ENCODE assay signal across 8 cellular contexts in genomic region chr6:157461000-157461915, GRCh38.
DNase-seq lines count a peak whose midpoint lies in the region; ATAC-seq, FAIRE-seq and TF ChIP-seq lines count a peak whose summit lies in the region.

No MANE protein-coding gene starts in this region.

- TF ChIP-seq POLR2A in GM12892 (IDR thresholded peaks at IDR 0.05; ENCODE audit: low read depth, low read length): no peak

- TF ChIP-seq CTCF in AG10803 (conservative IDR thresholded peaks at IDR 0.05; ENCODE audit: low read length) (no peak), fibroblast of pulmonary artery (IDR thresholded peaks at IDR 0.05; ENCODE audit: low read length, missing control alignments) (no peak), tibial artery (IDR thresholded peaks at IDR 0.05) (no peak)

- peak; percentile 63 for ATAC-seq in HG02840 (IDR thresholded peaks at IDR 0.05; ENCODE audit: low FRiP score, unreplicated experiment)

- no peaks in the 10 kb centered on the region for H3K9me3 ChIP-seq in tibial artery

- intact Hi-C loops in tibial artery (cut with DNase I; ENCODE audit: low total_unique reads): no loop called here

- FAIRE-seq in GM12892 (lab: Jason Lieb, UNC): peak; percentile 84
- FAIRE-seq in RCC 7860 (lab: Jason Lieb, UNC): no peak

- H3K4me3 ChIP-seq in AG10803 (ENCODE audit: low read length): no peak overlapping the region
- H3K4me3 ChIP-seq in fibroblast of pulmonary artery (replicated peaks; ENCODE audit: low read depth, low read length): no peak overlapping the region
- H3K4me3 ChIP-seq in tibial artery: no peak overlapping the region

- H3K4me1 ChIP-seq in tibial artery: peaks cover 0 to 8% (median 0%) of the 10 kb centered on the region in 4 donors

- H3K27me3 ChIP-seq in tibial artery: no peaks in the 10 kb centered on the region

- H3K27ac ChIP-seq in tibial artery (no peak overlapping the region), caudate nucleus (ENCODE audit: low read depth, low read length) (no peak overlapping the region)

- DNase-seq in AG10803 (ENCODE audit: low read depth): peak; percentile 10
- no peak for DNase-seq in GM12892 (ENCODE audit: insufficient read length)
- peak; percentile 25 for DNase-seq in RCC 7860 (ENCODE audit: low spot score)
- peak; percentile 39 for DNase-seq in fibroblast of pulmonary artery (ENCODE audit: low read depth)
- peak; percentile 72 to 76 for DNase-seq in stimulated activated CD8-positive, alpha-beta memory T cell treated with anti-CD3 and anti-CD28 coated beads, Interleukin-15, amount 100 ng/mL, for 48 hours (ENCODE audit: low read depth in 2 of 2)
- DNase-seq in tibial artery: no peak
- DNase-seq in caudate nucleus (lab: John Stamatoyannopoulos, UW): no peak

- H3K36me3 ChIP-seq in tibial artery: no peaks in the 10 kb centered on the region

Comparison
In these comparisons a context has a peak if more than half of its experiments do, and no peak if none do; other contexts are left out.
1. DNase-seq: peak in AG10803 (single experiment), RCC 7860 (single experiment), fibroblast of pulmonary artery (single experiment) and stimulated activated CD8-positive, alpha-beta memory T cell treated with anti-CD3 and anti-CD28 coated beads, Interleukin-15, amount 100 ng/mL, for 48 hours (2 of 2); none in GM12892 (single experiment), tibial artery (0 of 2) and caudate nucleus (0 of 61).